Comparison of ENCODE assay signal across 17 cellular contexts in the genomic region with DNA sequence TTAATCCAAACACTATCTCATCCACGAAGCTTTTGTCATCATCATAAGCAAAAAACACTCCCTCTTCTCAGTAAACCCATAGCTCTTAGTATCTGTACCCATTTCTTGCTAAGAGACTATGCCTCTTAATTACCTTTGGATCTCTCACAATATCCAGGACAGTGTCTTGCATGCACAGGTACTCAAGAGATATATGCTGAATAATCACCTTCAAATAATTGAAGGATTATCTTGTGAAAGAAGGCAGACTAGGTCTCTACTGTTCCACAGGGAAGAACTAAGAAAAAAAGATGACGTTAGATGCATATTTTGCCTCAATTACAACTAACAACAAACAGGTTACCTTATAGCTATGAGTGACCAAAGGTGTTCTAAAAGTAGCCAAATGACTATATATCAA. TPM values are rescaled to one million over a fixed set of nuclear protein-coding genes. Genes with fewer than 3 reads are reported as not detected.
"Had no signal": no experiment of that assay in that cellular context is flagged by ENCODE, and none has a peak within 500 bp of the region (broad histone marks: within the 10 kb centered on the region; RNA-seq: fewer than 3 reads in every experiment).

No MANE protein-coding gene starts in this region.

- H3K27me3 ChIP-seq: gastroesophageal sphincter, heart right ventricle, neural progenitor cell, pancreas, sigmoid colon, transverse colon had no signal

- DNase-seq: activated CD4-positive, alpha-beta T cell treated with anti-CD3 and anti-CD28 coated beads for 4 hours; activated naive CD4-positive, alpha-beta T cell treated with anti-CD3 and anti-CD28 coated beads, Interleukin-2, amount 50 U/mL, for 16 hours; dermis blood vessel endothelial cell; effector memory CD8-positive, alpha-beta T cell; heart right ventricle; lower lobe of right lung; pancreas; sigmoid colon; stimulated activated CD4-positive, alpha-beta T cell treated with anti-CD3 and anti-CD28 coated beads, Interleukin-1b, Interleukin-23, amount 100 ng/mL, for 48 hours; substantia nigra; T-helper 2 cell; transverse colon had no signal

- H3K9me3 ChIP-seq: gastroesophageal sphincter, heart right ventricle, lower lobe of right lung, pancreas, sigmoid colon, transverse colon had no signal

- H3K36me3 ChIP-seq: gastroesophageal sphincter, heart right ventricle, lower lobe of right lung, neural progenitor cell, pancreas, sigmoid colon, transverse colon had no signal

- H3K4me1 ChIP-seq: neural progenitor cell had no signal

- H3K9ac ChIP-seq: neural progenitor cell had no signal

- H3K4me3 ChIP-seq: gastroesophageal sphincter, heart right ventricle, lower lobe of right lung, neural progenitor cell, pancreas, sigmoid colon, transverse colon had no signal

- ATAC-seq: effector memory CD8-positive, alpha-beta T cell; gastroesophageal sphincter; heart right ventricle; lower lobe of right lung; pancreas; SK-N-SH treated with all-trans-retinoic acid at 6 μM for 48 hours; stimulated activated effector memory CD8-positive, alpha-beta T cell treated with anti-CD3 and anti-CD28 coated beads, Interleukin-12 subunit alpha, Interleukin-12 subunit beta, amount 100 ng/mL, for 72 hours had no signal

- H3K4me2 ChIP-seq: neural progenitor cell had no signal

- H3K27ac ChIP-seq: lower lobe of right lung, neural progenitor cell, pancreas had no signal

- H2AFZ ChIP-seq: neural progenitor cell had no signal

RNA-seq across cellular contexts. Expression of a gene that starts 57.0 kb away (rescaled TPM):
- total RNA-seq: myocyte had no signal
